Comparison of ENCODE assay signal across 34 cellular contexts in the genomic region with DNA sequence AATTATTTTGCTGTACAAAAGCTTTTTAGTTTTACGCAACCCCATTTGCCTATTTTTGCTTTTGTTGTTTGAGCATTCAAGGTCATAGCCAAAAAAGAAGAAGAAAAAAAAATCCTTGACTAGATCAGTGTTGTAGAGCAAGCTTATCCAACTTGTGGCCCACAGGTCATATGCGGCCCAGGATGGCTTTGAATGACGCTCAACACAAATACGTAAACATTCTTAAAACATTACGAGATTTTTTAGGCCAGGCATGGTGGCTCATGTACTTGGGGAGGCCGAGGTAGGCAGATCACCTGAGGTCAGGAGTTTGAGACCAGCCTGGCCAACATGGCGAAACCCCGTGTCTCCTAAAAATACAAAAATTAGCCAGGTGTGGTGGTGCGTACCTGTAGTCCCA.
"Had no signal": no experiment of that assay in that cellular context is flagged by ENCODE, and none has a peak within 500 bp of the region (broad histone marks: within the 10 kb centered on the region; RNA-seq: fewer than 3 reads in every experiment).

No MANE protein-coding gene starts in this region.

- H3K36me3 ChIP-seq: MG63 had no signal

- H3K9me3 ChIP-seq: MG63 had no signal

- H3K27me3 ChIP-seq: MG63 had no signal

- H3K9ac ChIP-seq: KMS-11 had no signal

- H3K4me3 ChIP-seq: MG63 had no signal

- H3K27ac ChIP-seq: KMS-11 had no signal

- H3K4me2 ChIP-seq: KMS-11 had no signal

- DNase-seq: Kasumi-1, KG1, MG63, MM.1S, MV-4-11, NCI-H1048, NCI-H1092, NCI-H1092 treated with DMSO at 0.1 percent for 48 hours, NCI-H1105, NCI-H1105 treated with DMSO at 0.1 percent for 48 hours, NCI-H1417, NCI-H1417 treated with DMSO at 0.1 percent for 48 hours, NCI-H1436, NCI-H1436 treated with DMSO at 0.1 percent for 48 hours, NCI-H146, NCI-H1694, NCI-H187, NCI-H187 treated with DMSO at 0.1 percent for 48 hours, NCI-H1930, NCI-H2029, NCI-H2029 treated with DMSO at 0.1 percent for 48 hours, NCI-H2081, NCI-H2081 treated with DMSO at 0.1 percent for 48 hours, NCI-H2107, NCI-H2171, NCI-H2171 treated with DMSO at 0.1 percent for 48 hours, NCI-H2227 treated with DMSO at 0.1 percent for 48 hours, NCI-H226, NCI-H345, NCI-H446, NCI-H446 treated with DMSO at 0.1 percent for 48 hours, NCI-H510A, NCI-H510A treated with DMSO at 0.1 percent for 48 hours had no signal
